1 cellular context compared by ENCODE assay signal in the genomic region with DNA sequence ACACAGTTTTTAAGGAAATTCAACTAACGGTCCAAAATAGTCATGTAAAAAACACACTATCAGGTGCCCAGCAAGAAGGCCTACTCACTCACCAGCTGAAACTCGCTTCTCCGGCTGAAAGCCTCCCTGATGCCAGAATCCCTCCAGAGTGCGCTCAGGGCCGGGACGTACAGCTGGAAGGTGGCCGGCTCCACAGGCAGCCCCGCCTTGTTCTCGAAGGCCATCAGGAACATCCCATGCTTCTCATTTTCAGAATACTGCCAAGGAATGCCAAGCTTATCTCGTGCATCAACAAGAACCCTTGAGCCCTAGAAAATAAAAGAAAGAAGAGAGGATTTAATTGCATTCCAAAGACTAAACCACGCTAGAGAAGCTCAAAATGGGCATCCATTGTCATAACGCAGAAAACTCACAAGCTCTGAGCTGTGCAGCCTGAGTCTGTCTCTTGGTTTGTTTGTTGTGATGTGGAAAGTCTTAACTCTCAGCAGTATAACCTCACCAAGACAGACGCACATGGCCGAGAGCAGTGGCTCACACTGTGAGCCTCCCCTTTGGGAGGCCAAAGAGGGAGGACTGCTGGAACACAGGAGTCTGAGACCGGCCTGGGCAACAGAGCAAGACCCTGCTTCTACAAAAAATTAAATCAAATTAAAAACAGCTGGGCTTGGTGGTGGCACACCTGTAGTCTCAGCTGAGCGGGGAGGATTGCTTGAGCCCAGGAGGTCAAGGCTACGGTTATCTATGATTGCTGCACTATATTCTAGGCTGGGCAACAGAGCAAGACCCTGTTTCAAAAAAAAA.
A peak's percentile ranks its signal among the peaks of the same experiment; 100 is the strongest.
TF ChIP-seq lines count a peak whose summit lies in the region.

No MANE protein-coding gene starts in this region.

TF ChIP-seq in H1, 55 proteins besides CTCF, POLR2A, EP300 and RAD21:
- TF ChIP-seq SIN3A (conservative IDR thresholded peaks at IDR 0.05 in 1 of 2, IDR thresholded peaks at IDR 0.05 in 1 of 2; ENCODE audit: low read depth in 1 of 2, low read length in 2 of 2) (no peak), JUND (IDR thresholded peaks at IDR 0.05; ENCODE audit: low read length) (no peak), BRCA1 (IDR thresholded peaks at IDR 0.05; ENCODE audit: low read depth, low read length) (no peak), GTF2F1 (IDR thresholded peaks at IDR 0.05; ENCODE audit: borderline replicate concordance, low read depth, low read length) (no peak), ZNF274 (IDR thresholded peaks at IDR 0.05; ENCODE audit: borderline replicate concordance, extremely low read depth, low read length) (no peak), TAF7 (optimal IDR thresholded peaks at IDR 0.05; ENCODE audit: borderline replicate concordance, low read depth, low read length) (no peak), TBP (IDR thresholded peaks at IDR 0.05; ENCODE audit: low read depth, low read length) (no peak), KDM1A (IDR thresholded peaks at IDR 0.05; ENCODE audit: borderline replicate concordance, low read length) (peak; percentile 51; the same call in 1 of the 2 replicates), FOSL1 (IDR thresholded peaks at IDR 0.05; ENCODE audit: insufficient read depth, low read depth, low read length) (no peak)
